Comparison of ENCODE assay signal across 15 cellular contexts in genomic region chr6:139699335-139699734, GRCh38.
DNase-seq lines count a peak whose midpoint lies in the region; ATAC-seq and TF ChIP-seq lines count a peak whose summit lies in the region.
"Had no signal": no experiment of that assay in that cellular context is flagged by ENCODE, and none has a peak within 500 bp of the region (broad histone marks: within the 10 kb centered on the region; RNA-seq: fewer than 3 reads in every experiment).

No MANE protein-coding gene starts in this region.

- intact Hi-C loops in Right ventricle myocardium superior (cut with DNase I) (no loop called here), left ventricle myocardium inferior (cut with micrococcal nuclease) (no loop called here), mammary epithelial cell (cut with micrococcal nuclease) (no loop called here), right lobe of liver (cut with DNase I) (no loop called here), upper lobe of right lung (cut with DNase I) (no loop called here)

- H3K27ac ChIP-seq in left ventricle myocardium inferior (replicated peaks) (no peak overlapping the region), mammary epithelial cell (ENCODE audit: insufficient read depth, low read depth, low read length) (no peak overlapping the region), right lobe of liver (peak overlapping the region in 2 of 3 donors; percentile 28 to 58), upper lobe of right lung (peak overlapping the region; percentile 61)
- H3K27ac ChIP-seq: RWPE1 had no signal

- H3K27ac Mint-ChIP-seq in activated T-helper 17 cell treated with anti-CD3 and anti-CD28 coated beads, Interleukin-2, amount 50 U/mL, for 72 hours, result no peak overlapping the region
- H3K27ac Mint-ChIP-seq: activated CD8-positive, alpha-beta T cell treated with anti-CD3 and anti-CD28 coated beads for 36 hours had no signal

- H2AFZ ChIP-seq in mammary epithelial cell (ENCODE audit: low read depth, low read length), result no peak overlapping the region

- WGBS in mammary epithelial cell (ENCODE audit: low coverage, missing lambda C conversion rate), result 60% methylated on average over 1 of the region's 1 CpG
- 33% methylated on average over 1 of the region's 1 CpG for WGBS in right lobe of liver (ENCODE audit: insufficient coverage, low coverage, low lambda C conversion rate, missing lambda C conversion rate)

- H3K9ac ChIP-seq in mammary epithelial cell (ENCODE audit: insufficient read depth, low read length), result no peak overlapping the region

- peak; percentile 55 for ATAC-seq in Right ventricle myocardium superior (ENCODE audit: poor library complexity)
- ATAC-seq in right lobe of liver, result peak in 3 of 4 donors; percentile 68 to 75 (median 70)
- ATAC-seq in upper lobe of right lung, result peak; percentile 55
- no peak for ATAC-seq in GM19467 (IDR thresholded peaks at IDR 0.05; ENCODE audit: unreplicated experiment)
- no peak for ATAC-seq in activated T-helper 17 cell treated with anti-CD3 and anti-CD28 coated beads, Interleukin-2, amount 50 U/mL, for 72 hours (replicated peaks)
- ATAC-seq in GM21576 (IDR thresholded peaks at IDR 0.05; ENCODE audit: unreplicated experiment), result no peak
- ATAC-seq: activated CD8-positive, alpha-beta T cell treated with anti-CD3 and anti-CD28 coated beads for 36 hours had no signal

- H3K4me3 ChIP-seq in left ventricle myocardium inferior (no peak overlapping the region), mammary epithelial cell (replicated peaks in 1 of 3; ENCODE audit: insufficient read depth in 1 of 3, low read depth in 2 of 3, low read length in 3 of 3) (no peak overlapping the region), right lobe of liver (peak overlapping the region in 1 of 3 donors; percentile 2), upper lobe of right lung (no peak overlapping the region)

- H3K36me3 Mint-ChIP-seq in activated T-helper 17 cell treated with anti-CD3 and anti-CD28 coated beads, Interleukin-2, amount 50 U/mL, for 72 hours (ENCODE audit: low read depth), result no peaks in the 10 kb centered on the region

- H3K27me3 ChIP-seq in left ventricle myocardium inferior (ENCODE audit: low read depth) (no peaks in the 10 kb centered on the region), mammary epithelial cell (ENCODE audit: insufficient read depth, low read length) (no peaks in the 10 kb centered on the region), right lobe of liver (no peaks in the 10 kb centered on the region), upper lobe of right lung (no peaks in the 10 kb centered on the region)

- H3K9me3 ChIP-seq in left ventricle myocardium inferior (replicated peaks) (no peaks in the 10 kb centered on the region), mammary epithelial cell (replicated peaks; ENCODE audit: insufficient read depth, low read length) (no peaks in the 10 kb centered on the region), right lobe of liver (no peaks in the 10 kb centered on the region), upper lobe of right lung (no peaks in the 10 kb centered on the region)

- no peak overlapping the region for H3K4me2 ChIP-seq in mammary epithelial cell (ENCODE audit: insufficient read depth, low read depth, low read length)

- no TSS peak for BruUV-seq in mammary epithelial cell (replicated peaks; lab: Mats Ljungman, UMichigan)

- H4K20me1 ChIP-seq in mammary epithelial cell (ENCODE audit: insufficient read depth, low read length), result no peaks in the 10 kb centered on the region

- H3K4me1 Mint-ChIP-seq in activated T-helper 17 cell treated with anti-CD3 and anti-CD28 coated beads, Interleukin-2, amount 50 U/mL, for 72 hours, result no peaks in the 10 kb centered on the region

- no peak for TF ChIP-seq POLR2A in right lobe of liver (IDR thresholded peaks at IDR 0.05)

- in situ Hi-C loops in mammary epithelial cell (cut with MboI; ENCODE audit: low sequenced_read_pairs in 2 of 2), result no loop called here

- no peaks in the 10 kb centered on the region for H3K27me3 Mint-ChIP-seq in activated T-helper 17 cell treated with anti-CD3 and anti-CD28 coated beads, Interleukin-2, amount 50 U/mL, for 72 hours

- TF ChIP-seq CTCF in left ventricle myocardium inferior (IDR thresholded peaks at IDR 0.05; ENCODE audit: borderline replicate concordance) (no peak), mammary epithelial cell (conservative IDR thresholded peaks at IDR 0.05 in 1 of 2, IDR thresholded peaks at IDR 0.05 in 1 of 2; ENCODE audit: extremely low read depth in 1 of 2, insufficient read depth in 1 of 2, low read depth in 1 of 2, low read length in 2 of 2) (no peak), right lobe of liver (IDR thresholded peaks at IDR 0.05) (no peak), upper lobe of right lung (IDR thresholded peaks at IDR 0.05) (no peak)

- CTCF ChIA-PET in mammary epithelial cell (lab: Charles Lee; ENCODE audit: low non-redundant PET), result no interaction called here

- H3K4me1 ChIP-seq in left ventricle myocardium inferior, result no peaks in the 10 kb centered on the region
- H3K4me1 ChIP-seq in mammary epithelial cell (ENCODE audit: insufficient read depth, low read length), result no peaks in the 10 kb centered on the region
- H3K4me1 ChIP-seq in right lobe of liver, result peaks cover 0 to 8% (median 0%) of the 10 kb centered on the region in 4 donors
- peaks cover 11% of the 10 kb centered on the region for H3K4me1 ChIP-seq in upper lobe of right lung

- DNase-seq in Right ventricle myocardium superior, result no peak
- DNase-seq in left ventricle myocardium inferior, result no peak
- DNase-seq in mammary epithelial cell, result peak; percentile 11
- no peak for DNase-seq in right lobe of liver
- no peak for DNase-seq in upper lobe of right lung
- DNase-seq: ACHN; activated CD8-positive, alpha-beta T cell treated with anti-CD3 and anti-CD28 coated beads for 36 hours; activated naive CD4-positive, alpha-beta T cell treated with anti-CD3 and anti-CD28 coated beads, Interleukin-2, amount 50 U/mL, for 16 hours; DMS79; NCI-H1436; T-helper 9 cell had no signal

- H3K36me3 ChIP-seq in left ventricle myocardium inferior (no peaks in the 10 kb centered on the region), mammary epithelial cell (ENCODE audit: insufficient read depth, low read length) (no peaks in the 10 kb centered on the region), right lobe of liver (no peaks in the 10 kb centered on the region), upper lobe of right lung (no peaks in the 10 kb centered on the region)

- no peaks in the 10 kb centered on the region for H3K9me3 Mint-ChIP-seq in activated T-helper 17 cell treated with anti-CD3 and anti-CD28 coated beads, Interleukin-2, amount 50 U/mL, for 72 hours
- H3K9me3 Mint-ChIP-seq: activated CD8-positive, alpha-beta T cell treated with anti-CD3 and anti-CD28 coated beads for 36 hours had no signal

- dilution Hi-C loops in mammary epithelial cell (cut with HindIII; ENCODE audit: low sequenced_read_pairs), result no loop called here

- H3K79me2 ChIP-seq in mammary epithelial cell (ENCODE audit: insufficient read depth, low read length), result no peaks in the 10 kb centered on the region

- H3K4me3 Mint-ChIP-seq in activated T-helper 17 cell treated with anti-CD3 and anti-CD28 coated beads, Interleukin-2, amount 50 U/mL, for 72 hours, result no peak overlapping the region
- H3K4me3 Mint-ChIP-seq: activated CD8-positive, alpha-beta T cell treated with anti-CD3 and anti-CD28 coated beads for 36 hours had no signal

Comparison
In these comparisons a context has a peak if more than half of its experiments do, and no peak if none do; other contexts are left out.
1. ATAC-seq: peak in Right ventricle myocardium superior (single experiment), right lobe of liver (3 of 4) and upper lobe of right lung (single experiment); none in GM19467 (single experiment), activated T-helper 17 cell treated with anti-CD3 and anti-CD28 coated beads, Interleukin-2, amount 50 U/mL, for 72 hours (single experiment) and GM21576 (single experiment).
2. H3K27ac ChIP-seq: peak in right lobe of liver (2 of 3) and upper lobe of right lung (single experiment); none in left ventricle myocardium inferior (single experiment) and mammary epithelial cell (single experiment).